Comparison of ENCODE assay signal across 8 cellular contexts in the genomic region with DNA sequence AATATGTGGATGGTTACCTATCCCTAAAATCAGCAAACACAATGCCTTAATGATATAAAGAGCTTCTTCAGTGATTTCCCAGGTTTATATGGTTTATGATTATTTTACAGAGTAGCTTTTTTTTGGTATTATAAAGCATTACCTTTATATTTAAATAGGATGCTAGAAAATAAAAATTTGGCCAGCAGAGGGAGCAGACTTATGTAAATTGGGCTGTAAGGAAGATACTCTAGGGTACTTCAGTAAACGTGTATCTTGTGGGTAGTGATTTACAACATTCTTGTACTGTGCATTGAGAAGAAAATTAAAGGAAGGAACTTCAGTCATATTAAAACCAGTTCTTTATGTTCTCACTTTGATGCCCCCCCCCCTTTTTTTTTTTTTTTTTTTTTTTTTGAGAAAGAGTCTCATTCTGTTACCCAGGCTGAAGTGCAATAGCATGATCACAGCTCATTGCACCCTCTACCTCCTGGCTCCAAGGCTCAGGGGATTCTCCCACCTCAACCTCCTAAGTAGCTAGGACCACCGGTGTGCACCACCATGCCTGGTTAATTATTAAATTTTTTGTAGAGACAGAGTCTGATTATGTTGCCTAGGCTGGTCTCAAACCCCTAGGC.
DNase-seq lines count a peak whose midpoint lies in the region; ATAC-seq and TF ChIP-seq lines count a peak whose summit lies in the region.

No MANE protein-coding gene starts in this region.

- POLR2A ChIA-PET in naive thymus-derived CD8-positive, alpha-beta T cell (lab: Charles Lee) = interaction anchor here (1.2 kb wide), 1 partner anchor 11 kb away, joined by 4 read pairs; no protein-coding TSS in a partner anchor

- H3K27ac Mint-ChIP-seq in endothelial cell (ENCODE audit: unreplicated experiment) = no peak overlapping the region
- H3K27ac Mint-ChIP-seq in naive thymus-derived CD8-positive, alpha-beta T cell = no peak overlapping the region

- ATAC-seq in GM18858 (IDR thresholded peaks at IDR 0.05; ENCODE audit: unreplicated experiment) = peak; percentile 58
- ATAC-seq in naive thymus-derived CD8-positive, alpha-beta T cell = peak; percentile 70 to 76

- peak; percentile 69 for TF ChIP-seq CTCF in endothelial cell (IDR thresholded peaks at IDR 0.05; ENCODE audit: unreplicated experiment)

- DNase-seq in Ammon's horn (ENCODE audit: low spot score) (peak; percentile 59), HuH-7.5 (ENCODE audit: low spot score) (peak; percentile 11), RKO (ENCODE audit: low spot score) (peak; percentile 63), endothelial cell (ENCODE audit: low spot score) (no peak), activated gamma-delta T cell treated with Interleukin-2 at 50 U/mL for 16 hours (no peak)
- peak in 3 of 10 donors; percentile 35 to 38 (median 37) for DNase-seq in naive thymus-derived CD8-positive, alpha-beta T cell
- no peak for DNase-seq in stimulated activated CD4-positive, alpha-beta T cell treated with anti-CD3 and anti-CD28 coated beads, Interleukin-4, amount 100 ng/mL, for 1 hour

- H3K27me3 Mint-ChIP-seq in endothelial cell (ENCODE audit: unreplicated experiment) = no peaks in the 10 kb centered on the region
- H3K27me3 Mint-ChIP-seq in naive thymus-derived CD8-positive, alpha-beta T cell = no peaks in the 10 kb centered on the region

- H3K4me1 Mint-ChIP-seq in endothelial cell (ENCODE audit: unreplicated experiment) = peaks cover 2% of the 10 kb centered on the region
- H3K4me1 Mint-ChIP-seq in naive thymus-derived CD8-positive, alpha-beta T cell = peaks cover 5 to 26% (median 24%) of the 10 kb centered on the region in 4 donors

- H3K36me3 Mint-ChIP-seq in endothelial cell (ENCODE audit: low read depth, unreplicated experiment) = no peaks in the 10 kb centered on the region
- H3K36me3 Mint-ChIP-seq in naive thymus-derived CD8-positive, alpha-beta T cell = no peaks in the 10 kb centered on the region

- H3K9me3 Mint-ChIP-seq in endothelial cell (ENCODE audit: unreplicated experiment) = no peaks in the 10 kb centered on the region
- no peaks in the 10 kb centered on the region for H3K9me3 Mint-ChIP-seq in naive thymus-derived CD8-positive, alpha-beta T cell

- H3K4me3 Mint-ChIP-seq in endothelial cell (ENCODE audit: unreplicated experiment) = no peak overlapping the region
- H3K4me3 Mint-ChIP-seq in naive thymus-derived CD8-positive, alpha-beta T cell = no peak overlapping the region

Comparison
In these comparisons a context has a peak if more than half of its experiments do, and no peak if none do; other contexts are left out.
1. DNase-seq: peak in Ammon's horn (single experiment), HuH-7.5 (single experiment) and RKO (single experiment); none in endothelial cell (single experiment), stimulated activated CD4-positive, alpha-beta T cell treated with anti-CD3 and anti-CD28 coated beads, Interleukin-4, amount 100 ng/mL, for 1 hour (single experiment) and activated gamma-delta T cell treated with Interleukin-2 at 50 U/mL for 16 hours (single experiment).